ENCODE assay signal across 10 cellular contexts in genomic region chr17:16378631-16379282, GRCh38. TPM values are rescaled to one million over a fixed set of nuclear protein-coding genes. Genes with fewer than 3 reads are reported as not detected.
DNase-seq lines count a peak whose midpoint lies in the region; ATAC-seq, FAIRE-seq and TF ChIP-seq lines count a peak whose summit lies in the region.
"Had no signal": no experiment of that assay in that cellular context is flagged by ENCODE, and none has a peak within 500 bp of the region (broad histone marks: within the 10 kb centered on the region; RNA-seq: fewer than 3 reads in every experiment).

No MANE protein-coding gene starts in this region.

- H3K27ac Mint-ChIP-seq in stimulated activated effector memory CD8-positive, alpha-beta T cell treated with anti-CD3 and anti-CD28 coated beads, Interleukin-12 subunit alpha, Interleukin-12 subunit beta, amount 100 ng/mL, for 72 hours: peak overlapping the region; percentile 20
- no peak overlapping the region for H3K27ac Mint-ChIP-seq in T-helper 17 cell

- H3K4me3 Mint-ChIP-seq in stimulated activated effector memory CD8-positive, alpha-beta T cell treated with anti-CD3 and anti-CD28 coated beads, Interleukin-12 subunit alpha, Interleukin-12 subunit beta, amount 100 ng/mL, for 72 hours: peak overlapping the region; percentile 2
- H3K4me3 Mint-ChIP-seq in T-helper 17 cell: no peak overlapping the region

- CTCF ChIA-PET in HEK293 (lab: Yijun Ruan, JAX): interaction anchor here (1.0 to 9.7 kb wide), 2 partner anchors 15 to 26 kb away, joined by 6 to 93 read pairs; partner anchors contain the start of gene CENPV
- CTCF ChIA-PET in HepG2 (lab: Yijun Ruan, JAX; ENCODE audit: low intra/inter-chr PET ratio, low total read pairs): no interaction called here

- H4K20me1 ChIP-seq in HepG2 (ENCODE audit: insufficient read depth, low read length): peaks cover 21% of the 10 kb centered on the region

- H3K9ac ChIP-seq in HepG2 (ENCODE audit: insufficient read depth, low read depth, low read length): peak overlapping the region; percentile 44; the same call in 1 of the 2 replicates

- TF ChIP-seq RAD21 in HepG2 (CRISPR knock-in tag; IDR thresholded peaks at IDR 0.05): no peak

- intact Hi-C loops in ascending aorta (cut with DNase I): loop anchor here (2.0 kb wide), 1 partner anchor 92 kb away; no protein-coding TSS in a partner anchor
- intact Hi-C loops in HepG2 (cut with micrococcal nuclease; ENCODE audit: unreplicated experiment): no loop called here

- H3K4me1 ChIP-seq in HEK293 (ENCODE audit: control insufficient read depth, insufficient read depth, low read length) (peaks cover 10% of the 10 kb centered on the region; the same call in 1 of the 2 replicates), ascending aorta (peaks cover 8 to 26% of the 10 kb centered on the region in 2 donors), HepG2 (ENCODE audit: insufficient read depth, low read length) (peaks cover 61% of the 10 kb centered on the region)

- 39% methylated on average over 18 of the region's 18 CpGs for WGBS in HepG2 (ENCODE audit: low lambda C conversion rate)

- TF ChIP-seq EP300 in HepG2 (IDR thresholded peaks at IDR 0.05; ENCODE audit: low read depth in 2 of 2, low read length in 2 of 2) (no peak), HepG2 (CRISPR knock-in tag; IDR thresholded peaks at IDR 0.05; ENCODE audit: borderline replicate concordance) (no peak)

- peaks cover 36% of the 10 kb centered on the region for H3K36me3 Mint-ChIP-seq in stimulated activated effector memory CD8-positive, alpha-beta T cell treated with anti-CD3 and anti-CD28 coated beads, Interleukin-12 subunit alpha, Interleukin-12 subunit beta, amount 100 ng/mL, for 72 hours
- peaks cover 7% of the 10 kb centered on the region for H3K36me3 Mint-ChIP-seq in T-helper 17 cell (ENCODE audit: low read depth)

- peaks cover 11 to 26% of the 10 kb centered on the region in 2 experiments for H3K36me3 ChIP-seq in HEK293 (ENCODE audit: control insufficient read depth in 2 of 2, insufficient read depth in 1 of 2, low read length in 2 of 2)
- peaks cover 15 to 23% of the 10 kb centered on the region in 2 donors for H3K36me3 ChIP-seq in ascending aorta
- H3K36me3 ChIP-seq in HepG2 (replicated peaks in 1 of 2; ENCODE audit: control insufficient read depth in 1 of 2, insufficient read depth in 2 of 2, low read length in 2 of 2): peaks cover 7 to 11% of the 10 kb centered on the region in 2 experiments; a peak in 3 of 5 replicates

- no peaks in the 10 kb centered on the region for H3K9me3 Mint-ChIP-seq in stimulated activated effector memory CD8-positive, alpha-beta T cell treated with anti-CD3 and anti-CD28 coated beads, Interleukin-12 subunit alpha, Interleukin-12 subunit beta, amount 100 ng/mL, for 72 hours

- TF ChIP-seq POLR2A in HepG2 (IDR thresholded peaks at IDR 0.05; ENCODE audit: insufficient read depth in 1 of 2, low read depth in 2 of 2, low read length in 2 of 2): no peak

- in situ Hi-C loops in HepG2 (cut with HindIII; ENCODE audit: extremely low pct_ligation_motif_present, low pct_unique_long_range_greater_than_20kb): no loop called here

- POLR2A ChIA-PET in HEK293 (lab: Yijun Ruan, JAX): interaction anchor here (0.5 to 2.8 kb wide), 3 partner anchors 15 to 60 kb away, joined by 4 to 10 read pairs (median 7); no protein-coding TSS in a partner anchor
- POLR2A ChIA-PET in HepG2 (lab: Yijun Ruan, JAX): interaction anchor here (0.8 to 2.0 kb wide), 9 partner anchors 9 to 92 kb away, joined by 3 to 12 read pairs (median 4); partner anchors contain the start of gene CENPV

- TF ChIP-seq CTCF in HEK293 (tag by site-specific recombination; IDR thresholded peaks at IDR 0.05) (no peak), ascending aorta (IDR thresholded peaks at IDR 0.05) (no peak), HepG2 (CRISPR knock-in tag; IDR thresholded peaks at IDR 0.05) (no peak)

- H2AFZ ChIP-seq in HepG2 (ENCODE audit: low read length): peak overlapping the region; percentile 75

- no TSS peak for BruUV-seq in HepG2 (replicated peaks; lab: Mats Ljungman, UMichigan)

- peaks cover 29% of the 10 kb centered on the region for H3K4me1 Mint-ChIP-seq in stimulated activated effector memory CD8-positive, alpha-beta T cell treated with anti-CD3 and anti-CD28 coated beads, Interleukin-12 subunit alpha, Interleukin-12 subunit beta, amount 100 ng/mL, for 72 hours
- H3K4me1 Mint-ChIP-seq in T-helper 17 cell: peaks cover 27% of the 10 kb centered on the region

- peak overlapping the region; percentile 74 for H3K4me2 ChIP-seq in HepG2 (ENCODE audit: low read depth, low read length)

- H3K4me3 ChIP-seq in HEK293 (ENCODE audit: low read depth, low read length): no peak overlapping the region
- H3K4me3 ChIP-seq in ascending aorta: no peak overlapping the region
- H3K4me3 ChIP-seq in HepG2 (replicated peaks in 1 of 3; ENCODE audit: insufficient read depth in 1 of 3, low read depth in 2 of 3, low read length in 3 of 3): peak overlapping the region in 1 of 3 experiments; percentile 40; a peak in 2 of 6 replicates

- no peak for DNase-seq in ascending aorta (ENCODE audit: low spot score in 2 of 2)
- no peak for DNase-seq in HepG2 (ENCODE audit: low spot score)
- DNase-seq in stimulated activated effector memory CD8-positive, alpha-beta T cell treated with anti-CD3 and anti-CD28 coated beads, Interleukin-12 subunit alpha, Interleukin-12 subunit beta, amount 100 ng/mL, for 72 hours (ENCODE audit: low spot score in 2 of 2): no peak
- no peak for DNase-seq in T-helper 9 cell
- no peak for DNase-seq in DMS153 (lab: John Stamatoyannopoulos, UW)
- no peak for DNase-seq in foreskin melanocyte
- DNase-seq in T-helper 17 cell: no peak
- DNase-seq: naive B cell; stimulated activated CD4-positive, alpha-beta T cell treated with anti-CD3 and anti-CD28 coated beads, Interleukin-2, amount 100 ng/mL, for 24 hours had no signal

- H3K27me3 Mint-ChIP-seq in T-helper 17 cell: no peaks in the 10 kb centered on the region
- H3K27me3 Mint-ChIP-seq: naive B cell had no signal

- H3K27ac ChIP-seq in HEK293 (ENCODE audit: extremely low read depth, low read depth, low read length) (no peak overlapping the region), ascending aorta (peak overlapping the region; percentile 15 to 55), HepG2 (ENCODE audit: extremely low read length, insufficient read depth, low read length) (peak overlapping the region; percentile 29)

- no peaks in the 10 kb centered on the region for H3K27me3 ChIP-seq in ascending aorta
- H3K27me3 ChIP-seq in HepG2 (ENCODE audit: control insufficient read depth in 1 of 2, insufficient read depth in 2 of 2, low read length in 2 of 2): no peaks in the 10 kb centered on the region; a peak in 1 of 5 replicates

- H3K79me2 ChIP-seq in HepG2 (ENCODE audit: insufficient read depth, low read length): peaks cover 18% of the 10 kb centered on the region

- ATAC-seq in HepG2: no peak
- ATAC-seq in stimulated activated effector memory CD8-positive, alpha-beta T cell treated with anti-CD3 and anti-CD28 coated beads, Interleukin-12 subunit alpha, Interleukin-12 subunit beta, amount 100 ng/mL, for 72 hours: no peak
- no peak for ATAC-seq in T-helper 17 cell

- FAIRE-seq in HepG2 (lab: Jason Lieb, UNC): no peak

- H3K9me3 ChIP-seq in HEK293 (ENCODE audit: control insufficient read depth, insufficient read depth, low read depth, low read length) (no peaks in the 10 kb centered on the region), ascending aorta (no peaks in the 10 kb centered on the region), HepG2 (ENCODE audit: low read length) (no peaks in the 10 kb centered on the region), T-helper 17 cell (ENCODE audit: control insufficient read depth, low read length, poor library complexity, severe bottlenecking) (no peaks in the 10 kb centered on the region)

RNA-seq across cellular contexts. Expression of gene UBB, which starts 2.1 kb away (rescaled TPM):
- 615 TPM for total RNA-seq in ascending aorta
- 2,066 and 2,598 TPM in 2 replicates for total RNA-seq in HepG2 (2016; rRNA removed; fragmentation: Illumina TruSeq; extraction: Trizol)
- 1,884 and 2,042 TPM in 2 replicates for total RNA-seq in HepG2 (2016; cell fraction: cytosol; rRNA removed; fragmentation: Illumina TruSeq; extraction: Trizol; ENCODE audit: low read depth)
- total RNA-seq in HepG2 (2016; cell fraction: insoluble cytoplasmic fraction; rRNA removed; fragmentation: Illumina TruSeq; extraction: Trizol): 2,199 and 2,677 TPM in 2 replicates
- 1,573 and 1,587 TPM in 2 replicates for total RNA-seq in HepG2 (2016; cell fraction: membrane; rRNA removed; fragmentation: Illumina TruSeq; extraction: Trizol)
- total RNA-seq in HepG2 (2016; cell fraction: nucleus; rRNA removed; fragmentation: Illumina TruSeq; extraction: Trizol): 582 and 612 TPM in 2 replicates
- polyA plus RNA-seq in HepG2 (2011; rRNA removed): 1,130 and 1,263 TPM in 2 replicates
- 1,588 and 1,623 TPM in 2 replicates for polyA plus RNA-seq in HepG2 (2011; cell fraction: cytosol; rRNA removed)
- polyA plus RNA-seq in HepG2 (2011; cell fraction: nucleus; rRNA removed): 397 and 543 TPM in 2 replicates
- 1,977 and 2,062 TPM in 2 replicates for polyA plus RNA-seq in HepG2 (2012)
- 1,937 and 2,024 TPM in 2 replicates for polyA plus RNA-seq in HepG2 (2016; cell fraction: cytosol; fragmentation: Illumina TruSeq; extraction: Trizol; ENCODE audit: low read depth)
- polyA plus RNA-seq in HepG2 (2016; cell fraction: insoluble cytoplasmic fraction; fragmentation: Illumina TruSeq; extraction: Trizol; ENCODE audit: low read depth): 1,705 and 1,710 TPM in 2 replicates
- 1,088 and 1,107 TPM in 2 replicates for polyA plus RNA-seq in HepG2 (2016; cell fraction: membrane; fragmentation: Illumina TruSeq; extraction: Trizol; ENCODE audit: low read depth)
- polyA plus RNA-seq in HepG2 (2016; cell fraction: nucleus; fragmentation: Illumina TruSeq; extraction: Trizol; ENCODE audit: insufficient read depth, low read depth): 679 and 692 TPM in 2 replicates
- 1,440 and 2,606 TPM in 2 replicates for polyA minus RNA-seq in HepG2 (2011; rRNA and poly(A)+ RNA removed; ENCODE audit: low replicate concordance)
- 681 and 793 TPM in 2 replicates for polyA minus RNA-seq in HepG2 (2011; cell fraction: cytosol; rRNA and poly(A)+ RNA removed)
- polyA minus RNA-seq in HepG2 (2011; cell fraction: nucleus; rRNA and poly(A)+ RNA removed): 194 and 303 TPM in 2 replicates
- total RNA-seq in T-helper 17 cell: 100 to 1,000 TPM; 819 to 876 TPM

RNA-seq across cellular contexts. Expression of gene CENPV, which starts 25.5 kb away (rescaled TPM):
- 37.6 TPM for total RNA-seq in ascending aorta
- 216 and 292 TPM in 2 replicates for total RNA-seq in HepG2 (2016; rRNA removed; fragmentation: Illumina TruSeq; extraction: Trizol)
- 661 and 704 TPM in 2 replicates for total RNA-seq in HepG2 (2016; cell fraction: cytosol; rRNA removed; fragmentation: Illumina TruSeq; extraction: Trizol; ENCODE audit: low read depth)
- 238 and 290 TPM in 2 replicates for total RNA-seq in HepG2 (2016; cell fraction: insoluble cytoplasmic fraction; rRNA removed; fragmentation: Illumina TruSeq; extraction: Trizol)
- total RNA-seq in HepG2 (2016; cell fraction: membrane; rRNA removed; fragmentation: Illumina TruSeq; extraction: Trizol): 633 and 641 TPM in 2 replicates
- total RNA-seq in HepG2 (2016; cell fraction: nucleus; rRNA removed; fragmentation: Illumina TruSeq; extraction: Trizol): 133 and 151 TPM in 2 replicates
- polyA plus RNA-seq in HepG2 (2011; rRNA removed): 159 and 193 TPM in 2 replicates
- polyA plus RNA-seq in HepG2 (2011; cell fraction: cytosol; rRNA removed): 149 and 152 TPM in 2 replicates
- 166 and 206 TPM in 2 replicates for polyA plus RNA-seq in HepG2 (2011; cell fraction: nucleus; rRNA removed)
- 145 and 146 TPM in 2 replicates for polyA plus RNA-seq in HepG2 (2012)
- polyA plus RNA-seq in HepG2 (2016; cell fraction: cytosol; fragmentation: Illumina TruSeq; extraction: Trizol; ENCODE audit: low read depth): 677 and 732 TPM in 2 replicates
- polyA plus RNA-seq in HepG2 (2016; cell fraction: insoluble cytoplasmic fraction; fragmentation: Illumina TruSeq; extraction: Trizol; ENCODE audit: low read depth): 223 and 226 TPM in 2 replicates
- polyA plus RNA-seq in HepG2 (2016; cell fraction: membrane; fragmentation: Illumina TruSeq; extraction: Trizol; ENCODE audit: low read depth): 572 and 580 TPM in 2 replicates
- 273 and 282 TPM in 2 replicates for polyA plus RNA-seq in HepG2 (2016; cell fraction: nucleus; fragmentation: Illumina TruSeq; extraction: Trizol; ENCODE audit: insufficient read depth, low read depth)
- 85.8 and 95.1 TPM in 2 replicates for polyA minus RNA-seq in HepG2 (2011; rRNA and poly(A)+ RNA removed; ENCODE audit: low replicate concordance)
- polyA minus RNA-seq in HepG2 (2011; cell fraction: cytosol; rRNA and poly(A)+ RNA removed): 30.3 and 32.7 TPM in 2 replicates
- 68.9 and 72.5 TPM in 2 replicates for polyA minus RNA-seq in HepG2 (2011; cell fraction: nucleus; rRNA and poly(A)+ RNA removed)
- 1 to 10 TPM; 6.9 to 9.2 TPM for total RNA-seq in T-helper 17 cell

RNA-seq across cellular contexts. Expression of gene TRPV2, which starts 36.6 kb away (rescaled TPM):
- 26.1 TPM for total RNA-seq in ascending aorta
- total RNA-seq in HepG2 (2016; rRNA removed; fragmentation: Illumina TruSeq; extraction: Trizol): 7.3 and 13.6 TPM in 2 replicates
- total RNA-seq in HepG2 (2016; cell fraction: cytosol; rRNA removed; fragmentation: Illumina TruSeq; extraction: Trizol; ENCODE audit: low read depth): 3.5 and 3.8 TPM in 2 replicates
- 6.3 and 14.4 TPM in 2 replicates for total RNA-seq in HepG2 (2016; cell fraction: insoluble cytoplasmic fraction; rRNA removed; fragmentation: Illumina TruSeq; extraction: Trizol)
- 3.2 and 4.6 TPM in 2 replicates for total RNA-seq in HepG2 (2016; cell fraction: membrane; rRNA removed; fragmentation: Illumina TruSeq; extraction: Trizol)
- 9.6 and 14.3 TPM in 2 replicates for total RNA-seq in HepG2 (2016; cell fraction: nucleus; rRNA removed; fragmentation: Illumina TruSeq; extraction: Trizol)
- 21.3 and 37.6 TPM in 2 replicates for polyA plus RNA-seq in HepG2 (2011; rRNA removed)
- polyA plus RNA-seq in HepG2 (2011; cell fraction: cytosol; rRNA removed): 20.1 and 21.2 TPM in 2 replicates
- polyA plus RNA-seq in HepG2 (2011; cell fraction: nucleus; rRNA removed): 40.8 and 61.1 TPM in 2 replicates
- 26.6 and 37.4 TPM in 2 replicates for polyA plus RNA-seq in HepG2 (2012)
- 2.0 and 2.3 TPM in 2 replicates for polyA plus RNA-seq in HepG2 (2016; cell fraction: cytosol; fragmentation: Illumina TruSeq; extraction: Trizol; ENCODE audit: low read depth)
- polyA plus RNA-seq in HepG2 (2016; cell fraction: insoluble cytoplasmic fraction; fragmentation: Illumina TruSeq; extraction: Trizol; ENCODE audit: low read depth): 3.6 and 5.9 TPM in 2 replicates
- polyA plus RNA-seq in HepG2 (2016; cell fraction: membrane; fragmentation: Illumina TruSeq; extraction: Trizol; ENCODE audit: low read depth): 2.2 and 2.8 TPM in 2 replicates
- 14.9 and 19.2 TPM in 2 replicates for polyA plus RNA-seq in HepG2 (2016; cell fraction: nucleus; fragmentation: Illumina TruSeq; extraction: Trizol; ENCODE audit: insufficient read depth, low read depth)
- 1.4 and 45.5 TPM in 2 replicates for polyA minus RNA-seq in HepG2 (2011; rRNA and poly(A)+ RNA removed; ENCODE audit: low replicate concordance)
- polyA minus RNA-seq in HepG2 (2011; cell fraction: cytosol; rRNA and poly(A)+ RNA removed): 24.7 and 31.6 TPM in 2 replicates
- polyA minus RNA-seq in HepG2 (2011; cell fraction: nucleus; rRNA and poly(A)+ RNA removed): 11.8 and 18.9 TPM in 2 replicates
- total RNA-seq in T-helper 17 cell: 10 to 100 TPM; 87.1 to 91.1 TPM
